ENCODE assay signal across 8 cellular contexts in the genomic region with DNA sequence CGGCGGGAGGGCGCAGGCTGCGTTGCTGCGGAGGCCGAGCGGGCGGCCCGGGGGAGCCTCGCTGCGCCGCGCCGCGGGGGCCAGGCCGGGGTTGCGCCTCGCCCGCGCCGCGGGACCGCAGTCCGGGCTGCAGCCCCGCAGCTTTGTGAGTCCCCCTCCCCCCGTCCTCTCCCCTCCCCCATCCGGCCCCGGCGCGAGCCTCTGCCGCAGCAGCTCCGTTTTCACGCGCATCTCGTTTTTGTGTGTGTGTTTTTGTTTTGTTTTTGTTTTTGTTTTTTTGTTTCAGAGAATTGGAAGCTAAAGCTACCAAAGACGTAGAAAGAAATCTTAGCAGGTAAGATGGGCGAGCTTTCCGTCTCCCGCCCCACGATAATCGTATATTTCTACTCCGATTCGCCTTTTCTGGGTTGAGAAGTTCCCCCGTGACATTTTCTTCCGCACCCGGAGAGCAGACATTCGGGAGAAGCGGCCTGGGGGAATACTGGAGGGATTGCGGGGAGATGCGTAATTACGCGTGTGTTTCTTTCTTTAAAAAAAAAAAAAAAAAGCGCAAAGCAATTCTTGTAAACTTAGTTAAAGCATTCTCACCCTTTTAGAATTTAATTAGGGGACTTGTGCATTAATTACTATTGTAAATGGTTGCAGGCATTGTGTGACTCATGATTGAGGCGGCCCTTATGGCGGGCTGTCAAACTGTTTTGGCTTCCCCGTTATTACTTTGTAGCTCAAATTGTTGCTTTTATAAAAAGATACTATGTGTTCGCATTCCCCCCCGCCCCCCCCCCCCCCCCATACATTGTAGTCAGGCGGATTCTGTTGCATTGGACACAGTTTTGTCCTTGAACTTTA. TPM values are rescaled to one million over a fixed set of nuclear protein-coding genes. Genes with fewer than 3 reads are reported as not detected.
DNase-seq lines count a peak whose midpoint lies in the region.

No MANE protein-coding gene starts in this region.

- peak; percentile 58 for DNase-seq in NCI-H2227 (lab: John Stamatoyannopoulos, UW; ENCODE audit: unreplicated experiment)
- DNase-seq in NCI-H2227 treated with DMSO at 0.1 percent for 48 hours (lab: John Stamatoyannopoulos, UW), result no peak
- peak; percentile 14 for DNase-seq in HPDE6-E6E7 (ENCODE audit: extremely low spot score)
- peak; percentile 36 for DNase-seq in activated CD4-positive, alpha-beta T cell treated with anti-CD3 and anti-CD28 coated beads for 4 hours
- DNase-seq in effector CD8-positive, alpha-beta T cell (lab: John Stamatoyannopoulos, UW), result peak; percentile 12
- DNase-seq in midbrain (lab: John Stamatoyannopoulos, UW), result peak; percentile 35
- DNase-seq in superior temporal gyrus (ENCODE audit: extremely low spot score), result peak; percentile 54
- no peak for DNase-seq in mesenteric fat pad (ENCODE audit: low spot score)

RNA-seq across cellular contexts. Expression of a gene that starts 0.7 kb away (rescaled TPM):
- 55.3 TPM for total RNA-seq in mesenteric fat pad

Comparison
In these comparisons a context has a peak if more than half of its experiments do, and no peak if none do; other contexts are left out.
1. DNase-seq: peak in NCI-H2227 (single experiment), HPDE6-E6E7 (single experiment), activated CD4-positive, alpha-beta T cell treated with anti-CD3 and anti-CD28 coated beads for 4 hours (2 of 2), effector CD8-positive, alpha-beta T cell (single experiment), midbrain (single experiment) and superior temporal gyrus (single experiment); none in NCI-H2227 treated with DMSO at 0.1 percent for 48 hours (single experiment) and mesenteric fat pad (single experiment).